Comparison of ENCODE assay signal across 20 cellular contexts in the genomic region with DNA sequence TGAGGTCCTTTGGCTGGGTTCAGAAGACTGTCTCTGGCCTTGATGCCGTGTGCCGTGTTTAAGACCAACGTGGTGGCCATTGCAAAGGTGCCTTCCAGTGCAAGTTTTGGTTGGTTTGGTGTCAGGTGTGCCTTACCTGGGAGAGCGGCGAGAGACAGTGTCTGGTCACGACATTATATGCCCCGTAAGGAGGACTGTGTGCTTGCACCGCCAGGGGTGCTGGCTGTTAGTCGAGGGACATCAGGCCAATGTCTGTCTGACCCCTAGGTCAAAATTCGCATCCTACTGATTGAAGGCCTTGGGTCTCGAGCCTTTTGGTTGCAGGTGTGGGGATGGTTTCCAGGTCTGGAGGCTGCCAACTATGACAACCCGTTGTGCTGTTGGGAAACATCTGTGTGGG.
DNase-seq lines count a peak whose midpoint lies in the region; ATAC-seq, FAIRE-seq and TF ChIP-seq lines count a peak whose summit lies in the region.
"Had no signal": no experiment of that assay in that cellular context is flagged by ENCODE, and none has a peak within 500 bp of the region (broad histone marks: within the 10 kb centered on the region; RNA-seq: fewer than 3 reads in every experiment).

No MANE protein-coding gene starts in this region.

- no peak overlapping the region for H2AK5ac ChIP-seq in trophoblast cell (ENCODE audit: low read length)

- no peak overlapping the region for H4K8ac ChIP-seq in trophoblast cell (ENCODE audit: low read depth, low read length)

- no peak for FAIRE-seq in HepG2 (lab: Jason Lieb, UNC)
- FAIRE-seq: GM19239 had no signal

- H3K4me1 ChIP-seq in liver (ENCODE audit: control insufficient read depth in 4 of 4, insufficient read depth in 4 of 4, low read length in 3 of 4): no peaks in the 10 kb centered on the region
- H3K4me1 ChIP-seq in HepG2 (ENCODE audit: insufficient read depth, low read length): no peaks in the 10 kb centered on the region
- H3K4me1 ChIP-seq in trophoblast cell (ENCODE audit: control insufficient read depth in 1 of 2, insufficient read depth in 2 of 2, low read length in 2 of 2): no peaks in the 10 kb centered on the region
- H3K4me1 ChIP-seq in upper lobe of right lung: no peaks in the 10 kb centered on the region

- H3K4ac ChIP-seq in trophoblast cell (ENCODE audit: low read depth, low read length): no peak overlapping the region

- H3K9me3 ChIP-seq in liver (ENCODE audit: control insufficient read depth in 4 of 4, low read length in 3 of 4) (peaks cover 83 to 100% (median 100%) of the 10 kb centered on the region in 4 donors), HepG2 (ENCODE audit: low read length) (peaks cover 100% of the 10 kb centered on the region), trophoblast cell (ENCODE audit: insufficient read depth, low read depth, low read length) (peaks cover 99% of the 10 kb centered on the region), upper lobe of right lung (peaks cover 100% of the 10 kb centered on the region)

- no TSS peak for BruUV-seq in HepG2 (replicated peaks; lab: Mats Ljungman, UMichigan)

- intact Hi-C loops in HepG2 (cut with micrococcal nuclease; ENCODE audit: unreplicated experiment): no loop called here
- intact Hi-C loops in upper lobe of right lung (cut with DNase I): no loop called here

- no peaks in the 10 kb centered on the region for H3K79me1 ChIP-seq in trophoblast cell (ENCODE audit: low read length)

- TF ChIP-seq POLR2A in HepG2 (IDR thresholded peaks at IDR 0.05; ENCODE audit: insufficient read depth in 1 of 2, low read depth in 2 of 2, low read length in 2 of 2): no peak

- peaks cover 82% of the 10 kb centered on the region for H3K27me3 Mint-ChIP-seq in endothelial cell (ENCODE audit: unreplicated experiment)
- H3K27me3 Mint-ChIP-seq: CD4-positive, alpha-beta memory T cell had no signal

- peak overlapping the region; percentile 85 for H3K4me3 Mint-ChIP-seq in endothelial cell (ENCODE audit: unreplicated experiment)
- H3K4me3 Mint-ChIP-seq: CD4-positive, alpha-beta memory T cell had no signal

- H3K9me3 Mint-ChIP-seq in endothelial cell (ENCODE audit: unreplicated experiment): peaks cover 99% of the 10 kb centered on the region

- POLR2A ChIA-PET in HepG2 (lab: Yijun Ruan, JAX): no interaction called here

- H2BK12ac ChIP-seq in trophoblast cell (ENCODE audit: low read length): no peak overlapping the region

- no peak for TF ChIP-seq CTCF in liver (IDR thresholded peaks at IDR 0.05; ENCODE audit: low read depth, low read length, missing input control)
- no peak for TF ChIP-seq CTCF in HepG2 (CRISPR knock-in tag; IDR thresholded peaks at IDR 0.05)
- TF ChIP-seq CTCF in endothelial cell (IDR thresholded peaks at IDR 0.05; ENCODE audit: unreplicated experiment): no peak
- TF ChIP-seq CTCF in upper lobe of right lung (IDR thresholded peaks at IDR 0.05): no peak

- TF ChIP-seq RAD21 in liver (IDR thresholded peaks at IDR 0.05) (no peak), HepG2 (CRISPR knock-in tag; IDR thresholded peaks at IDR 0.05) (no peak)

- no peaks in the 10 kb centered on the region; the same call in 1 of the 2 replicates for H4K20me1 ChIP-seq in HepG2 (ENCODE audit: insufficient read depth, low read length)

- no peak overlapping the region for H2BK5ac ChIP-seq in trophoblast cell (ENCODE audit: low read depth, low read length, poor library complexity)

- H3K79me2 ChIP-seq in HepG2 (ENCODE audit: insufficient read depth, low read length) (no peaks in the 10 kb centered on the region), trophoblast cell (ENCODE audit: control insufficient read depth, insufficient read depth, low read length, poor library complexity) (no peaks in the 10 kb centered on the region)

- in situ Hi-C loops in HepG2 (cut with HindIII; ENCODE audit: extremely low pct_ligation_motif_present, low pct_unique_long_range_greater_than_20kb): no loop called here

- H3K9ac ChIP-seq in liver (ENCODE audit: low read depth in 1 of 2, low read length in 2 of 2): no peak overlapping the region
- H3K9ac ChIP-seq in HepG2 (ENCODE audit: insufficient read depth, low read depth, low read length): no peak overlapping the region
- H3K9ac ChIP-seq in trophoblast cell (ENCODE audit: low read length): no peak overlapping the region

- no peak for DNase-seq in HepG2 (ENCODE audit: low spot score)
- DNase-seq in endothelial cell (ENCODE audit: low spot score): no peak
- no peak for DNase-seq in trophoblast cell
- DNase-seq in upper lobe of right lung: peak; percentile 12
- DNase-seq in NCI-H2196 treated with DMSO at 0.1 percent for 48 hours (lab: John Stamatoyannopoulos, UW; ENCODE audit: unreplicated experiment): no peak
- DNase-seq: 8988T; CD4-positive, alpha-beta memory T cell; DMS153; GF-D8; KBM-7; NCI-H1105; NCI-H1694 treated with DMSO at 0.1 percent for 48 hours; NCI-H2227 treated with DMSO at 0.1 percent for 48 hours; NCI-H510A treated with DMSO at 0.1 percent for 48 hours; NCI-H774; SIG-M5 had no signal

- peaks cover 17 to 100% (median 89%) of the 10 kb centered on the region in 4 donors for H3K36me3 ChIP-seq in liver (ENCODE audit: control insufficient read depth in 4 of 4, insufficient read depth in 3 of 4, low read depth in 1 of 4, low read length in 3 of 4)
- peaks cover 42 to 97% of the 10 kb centered on the region in 2 experiments for H3K36me3 ChIP-seq in HepG2 (replicated peaks in 1 of 2; ENCODE audit: control insufficient read depth in 1 of 2, insufficient read depth in 2 of 2, low read length in 2 of 2)
- H3K36me3 ChIP-seq in trophoblast cell (ENCODE audit: control insufficient read depth in 1 of 2, insufficient read depth in 2 of 2, low read length in 2 of 2): peaks cover 100% of the 10 kb centered on the region in 2 experiments
- peaks cover 38% of the 10 kb centered on the region for H3K36me3 ChIP-seq in upper lobe of right lung

- peaks cover 100% of the 10 kb centered on the region for H3K36me3 Mint-ChIP-seq in endothelial cell (ENCODE audit: low read depth, unreplicated experiment)

- H3K4me3 ChIP-seq in liver (ENCODE audit: low read depth in 1 of 3, low read length in 3 of 3) (peak overlapping the region in 2 of 3 donors; percentile 53 to 69), HepG2 (replicated peaks in 1 of 3; ENCODE audit: insufficient read depth in 1 of 3, low read depth in 2 of 3, low read length in 3 of 3) (no peak overlapping the region), trophoblast cell (ENCODE audit: low read depth, low read length) (peak overlapping the region; percentile 4), upper lobe of right lung (no peak overlapping the region)

- no peak overlapping the region for H3K27ac Mint-ChIP-seq in endothelial cell (ENCODE audit: unreplicated experiment)

- no peak overlapping the region for H3K14ac ChIP-seq in trophoblast cell (ENCODE audit: low read length)

- H2AFZ ChIP-seq in HepG2 (ENCODE audit: low read length) (no peak overlapping the region), trophoblast cell (ENCODE audit: insufficient read depth, low read length, poor library complexity) (no peak overlapping the region)

- H3K23ac ChIP-seq in trophoblast cell (ENCODE audit: low read length): no peak overlapping the region

- no peak overlapping the region for H4K91ac ChIP-seq in trophoblast cell (ENCODE audit: low read depth, low read length)

- WGBS in liver: 87% methylated on average over 12 of the region's 12 CpGs
- 67% methylated on average over 7 of the region's 12 CpGs for WGBS in HepG2 (ENCODE audit: low lambda C conversion rate)
- no CpG with 5 or more reads among the region's 12 CpGs for WGBS in trophoblast cell (ENCODE audit: extremely low coverage, insufficient coverage, insufficient read length)

- H3K27ac ChIP-seq in liver (ENCODE audit: low read depth in 1 of 2, low read length in 2 of 2) (no peak overlapping the region), HepG2 (ENCODE audit: extremely low read length, insufficient read depth, low read length) (no peak overlapping the region), trophoblast cell (ENCODE audit: low read depth, low read length) (no peak overlapping the region), upper lobe of right lung (no peak overlapping the region)

- CTCF ChIA-PET in HepG2 (lab: Yijun Ruan, JAX; ENCODE audit: low intra/inter-chr PET ratio, low total read pairs): no interaction called here

- H3K27me3 ChIP-seq in liver (ENCODE audit: control insufficient read depth in 4 of 4, insufficient read depth in 4 of 4, low read length in 3 of 4): no peaks in the 10 kb centered on the region
- H3K27me3 ChIP-seq in HepG2 (ENCODE audit: control insufficient read depth in 1 of 2, insufficient read depth in 2 of 2, low read length in 2 of 2): no peaks in the 10 kb centered on the region
- H3K27me3 ChIP-seq in trophoblast cell (ENCODE audit: insufficient read depth, low read length): no peaks in the 10 kb centered on the region
- no peaks in the 10 kb centered on the region for H3K27me3 ChIP-seq in upper lobe of right lung

- no peak for ATAC-seq in HepG2
- no peak for ATAC-seq in upper lobe of right lung
- ATAC-seq in GM21737 (IDR thresholded peaks at IDR 0.05; ENCODE audit: unreplicated experiment): no peak
- no peak for ATAC-seq in GM19395 (IDR thresholded peaks at IDR 0.05; ENCODE audit: unreplicated experiment)

- no peak overlapping the region for H4K12ac ChIP-seq in trophoblast cell (ENCODE audit: low read depth, low read length)

- H3K4me1 Mint-ChIP-seq in endothelial cell (ENCODE audit: unreplicated experiment): peaks cover 10% of the 10 kb centered on the region

- no peak overlapping the region for H2BK120ac ChIP-seq in trophoblast cell (ENCODE audit: insufficient read depth, low read length, poor library complexity)

- H3K18ac ChIP-seq in trophoblast cell (ENCODE audit: low read length): no peak overlapping the region

- TF ChIP-seq EP300 in HepG2 (IDR thresholded peaks at IDR 0.05; ENCODE audit: low read depth in 2 of 2, low read length in 2 of 2) (no peak), HepG2 (CRISPR knock-in tag; IDR thresholded peaks at IDR 0.05; ENCODE audit: borderline replicate concordance) (no peak)

- no peak overlapping the region for H3K4me2 ChIP-seq in HepG2 (ENCODE audit: low read depth, low read length)
- H3K4me2 ChIP-seq in trophoblast cell (ENCODE audit: low read length): no peak overlapping the region

TF ChIP-seq in liver, 16 proteins besides CTCF, POLR2A, EP300 and RAD21:
- TF ChIP-seq, protein P1, sequence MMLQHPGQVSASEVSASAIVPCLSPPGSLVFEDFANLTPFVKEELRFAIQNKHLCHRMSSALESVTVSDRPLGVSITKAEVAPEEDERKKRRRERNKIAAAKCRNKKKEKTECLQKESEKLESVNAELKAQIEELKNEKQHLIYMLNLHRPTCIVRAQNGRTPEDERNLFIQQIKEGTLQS (IDR thresholded peaks at IDR 0.05): no peak
- TF ChIP-seq TAF1 (conservative IDR thresholded peaks at IDR 0.05): no peak

TF ChIP-seq in HepG2, 621 proteins besides CTCF, POLR2A, EP300 and RAD21 (continues in another document):
- TF ChIP-seq HOXA5 (CRISPR knock-in tag; IDR thresholded peaks at IDR 0.05): no peak
- TF ChIP-seq ZNF383 (CRISPR knock-in tag; IDR thresholded peaks at IDR 0.05; ENCODE audit: borderline replicate concordance): no peak
- TF ChIP-seq HHEX (CRISPR knock-in tag; IDR thresholded peaks at IDR 0.05): no peak

Comparison
In these comparisons a context has a peak if more than half of its experiments do, and no peak if none do; other contexts are left out.
1. H3K4me3 ChIP-seq: peak in liver (2 of 3) and trophoblast cell (single experiment); none in HepG2 (0 of 3) and upper lobe of right lung (single experiment).